15 cellular contexts compared by ENCODE assay signal in genomic region chr1:145707183-145707867, GRCh38. TPM values are rescaled to one million over a fixed set of nuclear protein-coding genes. Genes with fewer than 3 reads are reported as not detected.
DNase-seq lines count a peak whose midpoint lies in the region; ATAC-seq, FAIRE-seq and TF ChIP-seq lines count a peak whose summit lies in the region.
"Had no signal": no experiment of that assay in that cellular context is flagged by ENCODE, and none has a peak within 500 bp of the region (broad histone marks: within the 10 kb centered on the region; RNA-seq: fewer than 3 reads in every experiment).

PDZK1 (minus strand) TSS chr1:145707368; CDS start chr1:145688021, 19,347 bp downstream.

- peaks cover 15% of the 10 kb centered on the region for H3K9me1 ChIP-seq in IMR-90 (ENCODE audit: insufficient read depth, low read length)

- H3K14ac ChIP-seq in IMR-90 (replicated peaks; ENCODE audit: low read depth, low read length) = peak within 1 kb of the TSS; percentile 38

- H3K4me1 ChIP-seq in A549 (peaks cover 51% of the 10 kb centered on the region), IMR-90 (ENCODE audit: control insufficient read depth, insufficient read depth, low read length) (peaks cover 17% of the 10 kb centered on the region), heart left ventricle (peaks cover 0 to 4% (median 0%) of the 10 kb centered on the region in 12 donors), MM.1S (ENCODE audit: low read length) (no peaks in the 10 kb centered on the region)
- H3K4me1 ChIP-seq: upper lobe of right lung had no signal

- peak within 1 kb of the TSS; percentile 56 to 78 for H3K27ac ChIP-seq in A549
- H3K27ac ChIP-seq in IMR-90 (ENCODE audit: insufficient read depth, low read length) = no peak within 1 kb of the TSS
- no peak within 1 kb of the TSS for H3K27ac ChIP-seq in heart left ventricle
- no peak within 1 kb of the TSS for H3K27ac ChIP-seq in MM.1S (ENCODE audit: low read length)
- H3K27ac ChIP-seq: upper lobe of right lung had no signal

- H4K91ac ChIP-seq in IMR-90 (ENCODE audit: insufficient read depth, low read depth, low read length) = peak within 1 kb of the TSS; percentile 32

- H2BK20ac ChIP-seq in IMR-90 (ENCODE audit: low read depth, low read length) = peak within 1 kb of the TSS; percentile 20; the same call in 1 of the 2 replicates

- no peak for DNase-seq in A549 (ENCODE audit: low read depth in 1 of 2, low spot score in 1 of 2)
- no peak for DNase-seq in IMR-90
- DNase-seq in MCF 10A (ENCODE audit: unreplicated experiment) = no peak
- DNase-seq in left lobe of liver (ENCODE audit: low spot score) = peak; percentile 92
- DNase-seq in heart left ventricle = no peak
- DNase-seq in MM.1S = no peak
- DNase-seq: activated CD4-positive, CD25-positive, alpha-beta regulatory T cell; NCI-H1436; stimulated activated CD4-positive, alpha-beta T cell treated with anti-CD3 and anti-CD28 coated beads, Interleukin-4, amount 100 ng/mL, for 24 hours; upper lobe of right lung had no signal

- H3F3A ChIP-seq in MM.1S (ENCODE audit: insufficient read depth, low read length) = no peaks in the 10 kb centered on the region

- H3K4me1 Mint-ChIP-seq in MCF 10A (ENCODE audit: insufficient read depth, unreplicated experiment) = peaks cover 32% of the 10 kb centered on the region

- H3K27ac Mint-ChIP-seq in MCF 10A (ENCODE audit: low read depth, unreplicated experiment) = peak within 1 kb of the TSS; percentile 65
- H3K27ac Mint-ChIP-seq: IgD-negative memory B cell; stimulated activated effector memory CD8-positive, alpha-beta T cell treated with anti-CD3 and anti-CD28 coated beads, Interleukin-12 subunit alpha, Interleukin-12 subunit beta, amount 100 ng/mL, for 72 hours had no signal

- dilution Hi-C loops in IMR-90 (cut with HindIII; ENCODE audit: low sequenced_read_pairs, unreplicated experiment) = no loop called here

- no peak for TF ChIP-seq POLR2A in A549 (IDR thresholded peaks at IDR 0.05; ENCODE audit: low read length)
- TF ChIP-seq POLR2A in IMR-90 (IDR thresholded peaks at IDR 0.05; ENCODE audit: low read depth, low read length) = no peak
- no peak for TF ChIP-seq POLR2A in heart left ventricle (IDR thresholded peaks at IDR 0.05)

- peaks cover 7% of the 10 kb centered on the region for H3K9me3 Mint-ChIP-seq in MCF 10A (ENCODE audit: unreplicated experiment)
- H3K9me3 Mint-ChIP-seq: stimulated activated effector memory CD8-positive, alpha-beta T cell treated with anti-CD3 and anti-CD28 coated beads, Interleukin-12 subunit alpha, Interleukin-12 subunit beta, amount 100 ng/mL, for 72 hours had no signal

- TF ChIP-seq CTCF in A549 (IDR thresholded peaks at IDR 0.05) = no peak
- TF ChIP-seq CTCF in IMR-90 (conservative IDR thresholded peaks at IDR 0.05; ENCODE audit: low read depth, low read length) = no peak
- TF ChIP-seq CTCF in MCF 10A (IDR thresholded peaks at IDR 0.05; ENCODE audit: unreplicated experiment) = no peak
- no peak for TF ChIP-seq CTCF in heart left ventricle (IDR thresholded peaks at IDR 0.05)
- no peak for TF ChIP-seq CTCF in MM.1S (IDR thresholded peaks at IDR 0.05; ENCODE audit: low read length)

- H3K27me3 ChIP-seq in IMR-90 (ENCODE audit: control insufficient read depth, insufficient read depth, low read length) (no peaks in the 10 kb centered on the region), heart left ventricle (no peaks in the 10 kb centered on the region), MM.1S (replicated peaks; ENCODE audit: insufficient read depth, low read length) (no peaks in the 10 kb centered on the region)
- H3K27me3 ChIP-seq: upper lobe of right lung had no signal

- H4K8ac ChIP-seq in IMR-90 (ENCODE audit: low read depth in 2 of 2, low read length in 2 of 2) = peak within 1 kb of the TSS in 1 of 2 experiments; percentile 65; a peak in 2 of 4 replicates

- H2AK5ac ChIP-seq in IMR-90 (ENCODE audit: low read depth, low read length) = peak within 1 kb of the TSS; percentile 65

- H3K4me2 ChIP-seq in A549 = peak within 1 kb of the TSS; percentile 48
- no peak within 1 kb of the TSS for H3K4me2 ChIP-seq in IMR-90 (ENCODE audit: low read depth, low read length)
- no peak within 1 kb of the TSS for H3K4me2 ChIP-seq in MM.1S (ENCODE audit: low read depth, low read length)

- H4K5ac ChIP-seq in IMR-90 (ENCODE audit: low read depth, low read length) = peak within 1 kb of the TSS; percentile 15; the same call in 1 of the 2 replicates

- no peaks in the 10 kb centered on the region for H3K9me3 ChIP-seq in A549
- H3K9me3 ChIP-seq in IMR-90 (ENCODE audit: control insufficient read depth, insufficient read depth, low read length) = no peaks in the 10 kb centered on the region
- H3K9me3 ChIP-seq in heart left ventricle = no peaks in the 10 kb centered on the region
- H3K9me3 ChIP-seq in MM.1S (replicated peaks; ENCODE audit: insufficient read depth, low read length) = no peaks in the 10 kb centered on the region
- H3K9me3 ChIP-seq: upper lobe of right lung had no signal

- H4K20me1 ChIP-seq in IMR-90 (ENCODE audit: insufficient read depth, low read length) (no peaks in the 10 kb centered on the region), MM.1S (ENCODE audit: insufficient read depth, low read length) (no peaks in the 10 kb centered on the region)

- H2AFZ ChIP-seq in IMR-90 (replicated peaks; ENCODE audit: low read length, poor library complexity) (peak within 1 kb of the TSS; percentile 81), MM.1S (ENCODE audit: low read length) (no peak within 1 kb of the TSS)

- BruUV-seq in IMR-90 (replicated peaks; lab: Mats Ljungman, UMichigan) = no TSS peak
- no TSS peak for BruUV-seq in MCF 10A (replicated peaks; lab: Mats Ljungman, UMichigan)

- CTCF ChIA-PET in A549 (lab: Yijun Ruan, JAX) = interaction anchor here (0.9 to 5.6 kb wide), 2 partner anchors 14 to 31 kb away, joined by 3 to 35 read pairs; no protein-coding TSS in a partner anchor
- CTCF ChIA-PET in IMR-90 (lab: Yijun Ruan, JAX) = interaction anchor here (1.2 to 1.9 kb wide), 2 partner anchors 12 to 14 kb away, joined by 3 to 4 read pairs; no protein-coding TSS in a partner anchor
- CTCF ChIA-PET in MCF 10A (lab: Yijun Ruan, JAX) = interaction anchor here (1.3 to 4.4 kb wide), 2 partner anchors 11 to 14 kb away, joined by 4 to 63 read pairs; partner anchors contain the start of gene CD160

- POLR2A ChIA-PET in A549 (lab: Yijun Ruan, JAX) = no interaction called here
- POLR2A ChIA-PET in IMR-90 (lab: Charles Lee; ENCODE audit: unreplicated experiment) = no interaction called here
- POLR2A ChIA-PET in MCF 10A (lab: Yijun Ruan, JAX) = interaction anchor here (1.3 to 3.4 kb wide), 2 partner anchors 13 to 15 kb away, joined by 5 to 11 read pairs; no protein-coding TSS in a partner anchor

- H3K23ac ChIP-seq in IMR-90 (ENCODE audit: low read depth, low read length) = peak within 1 kb of the TSS; percentile 86

- H3K18ac ChIP-seq in IMR-90 (ENCODE audit: low read depth, low read length) = peak within 1 kb of the TSS; percentile 26; the same call in 1 of the 2 replicates

- H3K79me1 ChIP-seq in IMR-90 (ENCODE audit: low read depth in 1 of 2, low read length in 2 of 2) = no peaks in the 10 kb centered on the region

- H3K79me2 ChIP-seq in MM.1S (ENCODE audit: low read length) = no peaks in the 10 kb centered on the region

- no peaks in the 10 kb centered on the region for H3K36me3 Mint-ChIP-seq in MCF 10A (ENCODE audit: insufficient read depth, unreplicated experiment)
- H3K36me3 Mint-ChIP-seq: stimulated activated effector memory CD8-positive, alpha-beta T cell treated with anti-CD3 and anti-CD28 coated beads, Interleukin-12 subunit alpha, Interleukin-12 subunit beta, amount 100 ng/mL, for 72 hours had no signal

- H3K4ac ChIP-seq in IMR-90 (ENCODE audit: low read depth, low read length) = peak within 1 kb of the TSS; percentile 60; the same call in 1 of the 2 replicates

- no peak within 1 kb of the TSS for H3K4me3 Mint-ChIP-seq in MCF 10A (ENCODE audit: unreplicated experiment)
- H3K4me3 Mint-ChIP-seq: IgD-negative memory B cell; stimulated activated effector memory CD8-positive, alpha-beta T cell treated with anti-CD3 and anti-CD28 coated beads, Interleukin-12 subunit alpha, Interleukin-12 subunit beta, amount 100 ng/mL, for 72 hours had no signal

- H3K9me2 ChIP-seq in MM.1S (replicated peaks; ENCODE audit: insufficient read depth, low read length) = no peaks in the 10 kb centered on the region

- no peak within 1 kb of the TSS for H2BK5ac ChIP-seq in IMR-90 (ENCODE audit: low read depth, low read length, poor library complexity, severe bottlenecking)

- 75% methylated on average over 9 of the region's 9 CpGs for WGBS in A549 (ENCODE audit: missing lambda C conversion rate)
- 83% methylated on average over 1 of the region's 9 CpGs; no CpG with 5 or more reads in 1 of the 2 experiments for WGBS in IMR-90 (ENCODE audit: extremely low coverage in 2 of 2, insufficient read length in 1 of 2), 2 experiments
- WGBS in heart left ventricle, 4 donors = 58 to 79% (median 75%) methylated on average over 9 of the region's 9 CpGs

- no peak for FAIRE-seq in A549 (lab: Jason Lieb, UNC)
- FAIRE-seq: colon had no signal

- intact Hi-C loops in IMR-90 (cut with micrococcal nuclease) (no loop called here), MCF 10A (cut with micrococcal nuclease) (no loop called here), heart left ventricle (cut with DNase I) (no loop called here)

- ATAC-seq in A549 (no peak; a peak in 1 of 6 replicates), IMR-90 (ENCODE audit: low read depth) (no peak), left lobe of liver (peak; percentile 83), heart left ventricle (no peak), GM21381 (IDR thresholded peaks at IDR 0.05; ENCODE audit: unreplicated experiment) (no peak), HG02852 (IDR thresholded peaks at IDR 0.05; ENCODE audit: unreplicated experiment) (no peak)
- ATAC-seq: upper lobe of right lung had no signal

- peak within 1 kb of the TSS; percentile 18; the same call in 1 of the 3 replicates for H2BK15ac ChIP-seq in IMR-90 (ENCODE audit: low read depth, low read length)

- peak within 1 kb of the TSS; percentile 70 for H2BK120ac ChIP-seq in IMR-90 (ENCODE audit: low read depth, low read length)

- H3K56ac ChIP-seq in IMR-90 (ENCODE audit: extremely low read depth, insufficient read depth, low read length) = no peak within 1 kb of the TSS

- TF ChIP-seq RAD21 in A549 (conservative IDR thresholded peaks at IDR 0.05 in 1 of 2, IDR thresholded peaks at IDR 0.05 in 1 of 2) = no peak
- no peak for TF ChIP-seq RAD21 in IMR-90 (IDR thresholded peaks at IDR 0.05; ENCODE audit: low read length)

- no peak within 1 kb of the TSS for H3K9ac ChIP-seq in IMR-90 (ENCODE audit: low read depth, low read length)
- no peak within 1 kb of the TSS for H3K9ac ChIP-seq in MM.1S (ENCODE audit: low read length)

- in situ Hi-C loops in IMR-90 (cut with MboI; ENCODE audit: low sequenced_read_pairs) = no loop called here

- H3K27me3 Mint-ChIP-seq in MCF 10A (ENCODE audit: insufficient read depth, unreplicated experiment) = no peaks in the 10 kb centered on the region

- H2AK9ac ChIP-seq in IMR-90 (replicated peaks; ENCODE audit: low read depth, low read length, poor library complexity) = peak within 1 kb of the TSS; percentile 77

- no peak for TF ChIP-seq EP300 in A549 (IDR thresholded peaks at IDR 0.05)

- no peaks in the 10 kb centered on the region for H3K36me3 ChIP-seq in IMR-90 (ENCODE audit: control insufficient read depth, insufficient read depth, low read length)
- no peaks in the 10 kb centered on the region for H3K36me3 ChIP-seq in heart left ventricle
- no peaks in the 10 kb centered on the region for H3K36me3 ChIP-seq in MM.1S (replicated peaks; ENCODE audit: insufficient read depth, low read length)
- H3K36me3 ChIP-seq: upper lobe of right lung had no signal

- H3K4me3 ChIP-seq in A549 (no peak within 1 kb of the TSS), IMR-90 (ENCODE audit: insufficient read depth, low read depth, low read length) (no peak within 1 kb of the TSS), heart left ventricle (no peak within 1 kb of the TSS), MM.1S (ENCODE audit: low read length) (no peak within 1 kb of the TSS)
- H3K4me3 ChIP-seq: upper lobe of right lung had no signal

RNA-seq across cellular contexts. Expression of gene PDZK1, which starts in this region (rescaled TPM):
- polyA plus RNA-seq in A549 (2011; rRNA removed) (2.0 and 2.9 TPM in 2 replicates), A549 (2017; fragmentation: RNase III; extraction: RNeasy Plus Mini Kit Qiagen cat#74134 plus additional on column Dnase treatment) (1.3 to 1.5 TPM (median 1.5 TPM) in 3 replicates), IMR-90 (2012; rRNA removed) (1.6 and 2.1 TPM in 2 replicates), heart left ventricle (under 1 TPM; 0.07 to 0.57 TPM)
- polyA plus RNA-seq in A549 (2012; cell fraction: cytosol; rRNA removed) = 0.22 and 0.52 TPM in 2 replicates
- polyA plus RNA-seq in A549 (2012; cell fraction: nucleus; rRNA removed) = 0.26 and 0.64 TPM in 2 replicates
- polyA minus RNA-seq in A549 (2011; rRNA and poly(A)+ RNA removed) = 0.62 TPM in 1 of 2 replicates, not detected in the other
- total RNA-seq in IMR-90 (2012; rRNA removed) (1.4 and 1.7 TPM in 2 replicates), MCF 10A (2022) (0.20 and 0.61 TPM in 2 replicates), left lobe of liver (76.0 TPM), heart left ventricle (under 1 TPM in 3 of 9 donors, not detected in 6; 0.20 to 0.25 (median 0.20) TPM)
- polyA plus RNA-seq in IMR-90 (2012; cell fraction: cytosol; rRNA removed) = 0.21 and 1.9 TPM in 2 replicates
- 0.42 and 4.7 TPM in 2 replicates for polyA plus RNA-seq in IMR-90 (2012; cell fraction: nucleus; rRNA removed; ENCODE audit: low replicate concordance)

Comparison
In these comparisons a context has a peak if more than half of its experiments do, and no peak if none do; other contexts are left out.
1. RNA of gene PDZK1 (total RNA-seq): 76.0 TPM in left lobe of liver (single experiment); 1.4 to 1.7 TPM in IMR-90, 0.20 to 0.61 TPM in MCF 10A and 0.20 to 0.25 TPM in heart left ventricle; every median in the first group is over 10 times any median in the second.
2. H3K27ac ChIP-seq: peak in A549 (2 of 2); none in IMR-90 (single experiment), heart left ventricle (0 of 12) and MM.1S (single experiment).